ENCODE assay signal across 1 cellular context in the genomic region with DNA sequence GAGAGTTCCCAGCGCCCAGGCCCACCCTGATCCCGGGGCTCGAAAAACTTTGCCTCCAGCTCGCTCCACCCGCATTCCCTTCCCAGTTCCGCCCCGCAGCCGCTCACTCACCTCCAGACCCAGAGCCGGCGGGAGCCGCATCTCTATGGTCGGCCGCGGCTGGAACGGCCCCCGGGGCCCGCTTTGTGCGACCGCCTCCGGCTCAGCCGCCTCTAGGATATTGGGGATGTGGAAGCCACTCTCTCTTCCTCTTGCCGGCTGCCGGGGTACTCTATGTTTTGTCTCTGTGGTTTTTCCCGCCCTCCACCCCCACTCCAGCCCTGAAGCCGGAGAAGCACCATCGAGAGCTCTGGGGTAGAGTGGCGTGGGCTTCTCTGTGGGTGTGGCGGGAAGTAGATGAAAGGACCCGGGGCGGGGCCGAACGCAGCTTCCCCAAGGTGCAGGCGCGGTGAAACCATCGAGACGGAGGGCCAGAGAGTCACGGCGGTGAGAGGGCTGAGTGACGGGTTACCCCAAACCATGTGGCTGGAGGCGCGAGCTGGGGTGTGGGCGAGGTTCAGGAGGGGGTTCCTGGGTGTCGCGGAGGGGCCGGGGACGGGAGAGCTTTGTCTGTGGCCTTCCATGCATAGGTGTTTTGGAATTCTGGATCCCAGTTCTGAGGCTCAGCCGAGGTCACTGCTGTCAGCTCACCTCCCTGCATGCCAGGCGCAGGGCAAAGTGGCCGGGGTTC.
TF ChIP-seq lines count a peak whose summit lies in the region.

A gene with protein sequence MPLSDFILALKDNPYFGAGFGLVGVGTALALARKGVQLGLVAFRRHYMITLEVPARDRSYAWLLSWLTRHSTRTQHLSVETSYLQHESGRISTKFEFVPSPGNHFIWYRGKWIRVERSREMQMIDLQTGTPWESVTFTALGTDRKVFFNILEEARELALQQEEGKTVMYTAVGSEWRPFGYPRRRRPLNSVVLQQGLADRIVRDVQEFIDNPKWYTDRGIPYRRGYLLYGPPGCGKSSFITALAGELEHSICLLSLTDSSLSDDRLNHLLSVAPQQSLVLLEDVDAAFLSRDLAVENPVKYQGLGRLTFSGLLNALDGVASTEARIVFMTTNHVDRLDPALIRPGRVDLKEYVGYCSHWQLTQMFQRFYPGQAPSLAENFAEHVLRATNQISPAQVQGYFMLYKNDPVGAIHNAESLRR (plus strand): TSS at position 426 of the 730 bp plus-strand sequence. CDS start 1,305 bp downstream, outside the sequence.
A gene with protein sequence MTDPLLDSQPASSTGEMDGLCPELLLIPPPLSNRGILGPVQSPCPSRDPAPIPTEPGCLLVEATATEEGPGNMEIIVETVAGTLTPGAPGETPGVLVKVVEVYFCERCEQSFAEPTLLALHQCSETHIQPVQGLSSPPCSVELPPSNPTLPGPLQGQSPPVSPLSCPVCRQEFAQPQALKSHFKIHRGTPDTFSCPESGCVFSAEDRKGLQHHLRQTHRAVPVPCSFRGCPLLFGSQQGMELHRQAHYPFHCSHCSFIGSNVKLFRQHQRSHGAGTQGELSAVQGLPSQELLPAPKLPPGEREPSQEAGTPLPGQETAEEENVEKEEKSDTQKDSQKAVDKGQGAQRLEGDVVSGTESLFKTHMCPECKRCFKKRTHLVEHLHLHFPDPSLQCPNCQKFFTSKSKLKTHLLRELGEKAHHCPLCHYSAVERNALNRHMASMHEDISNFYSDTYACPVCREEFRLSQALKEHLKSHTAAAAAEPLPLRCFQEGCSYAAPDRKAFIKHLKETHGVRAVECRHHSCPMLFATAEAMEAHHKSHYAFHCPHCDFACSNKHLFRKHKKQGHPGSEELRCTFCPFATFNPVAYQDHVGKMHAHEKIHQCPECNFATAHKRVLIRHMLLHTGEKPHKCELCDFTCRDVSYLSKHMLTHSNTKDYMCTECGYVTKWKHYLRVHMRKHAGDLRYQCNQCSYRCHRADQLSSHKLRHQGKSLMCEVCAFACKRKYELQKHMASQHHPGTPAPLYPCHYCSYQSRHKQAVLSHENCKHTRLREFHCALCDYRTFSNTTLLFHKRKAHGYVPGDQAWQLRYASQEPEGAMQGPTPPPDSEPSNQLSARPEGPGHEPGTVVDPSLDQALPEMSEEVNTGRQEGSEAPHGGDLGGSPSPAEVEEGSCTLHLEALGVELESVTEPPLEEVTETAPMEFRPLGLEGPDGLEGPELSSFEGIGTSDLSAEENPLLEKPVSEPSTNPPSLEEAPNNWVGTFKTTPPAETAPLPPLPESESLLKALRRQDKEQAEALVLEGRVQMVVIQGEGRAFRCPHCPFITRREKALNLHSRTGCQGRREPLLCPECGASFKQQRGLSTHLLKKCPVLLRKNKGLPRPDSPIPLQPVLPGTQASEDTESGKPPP (N-terminal part only) (minus strand): TSS at position 366 of the 730 bp plus-strand sequence. CDS start 3,194 bp downstream, outside the sequence.

TF ChIP-seq in A549, 52 proteins besides CTCF, POLR2A, EP300 and RAD21:
- TF ChIP-seq ESRRA (IDR thresholded peaks at IDR 0.05; ENCODE audit: borderline replicate concordance, low read length) (no peak), NR3C1 (IDR thresholded peaks at IDR 0.05) (no peak), HOXA7 (CRISPR knock-in tag; IDR thresholded peaks at IDR 0.05) (no peak), GATA3 (IDR thresholded peaks at IDR 0.05; ENCODE audit: borderline replicate concordance) (no peak), PHF8 (IDR thresholded peaks at IDR 0.05; ENCODE audit: borderline replicate concordance, low read depth) (no peak; the same call in 1 of the 2 replicates), KDM5A (IDR thresholded peaks at IDR 0.05) (peak; percentile 47; the same call in 1 of the 2 replicates), KDM1A (IDR thresholded peaks at IDR 0.05; ENCODE audit: low read depth) (no peak), HDAC2 (IDR thresholded peaks at IDR 0.05) (no peak), SREBF2 (IDR thresholded peaks at IDR 0.05) (no peak), POLR2AphosphoS2 (conservative IDR thresholded peaks at IDR 0.05; ENCODE audit: low read length) (no peak), ZSCAN20 (CRISPR knock-in tag; IDR thresholded peaks at IDR 0.05) (no peak), SMC3 (IDR thresholded peaks at IDR 0.05) (no peak), ZNF302 (CRISPR knock-in tag; IDR thresholded peaks at IDR 0.05) (no peak), HOXB5 (CRISPR knock-in tag; IDR thresholded peaks at IDR 0.05) (no peak), BHLHE40 (IDR thresholded peaks at IDR 0.05; ENCODE audit: low read depth, low read length) (no peak), JUN (IDR thresholded peaks at IDR 0.05) (peak; percentile 14 to 84; a peak in 2 of 5 replicates), NFE2L2 (conservative IDR thresholded peaks at IDR 0.05; ENCODE audit: low read length) (no peak), FOSL2 (IDR thresholded peaks at IDR 0.05) (no peak), FOSL2 (CRISPR knock-in tag; IDR thresholded peaks at IDR 0.05) (0 out of 2 replicates have a peak, but pooled peaks have one; percentile 6), MYC (IDR thresholded peaks at IDR 0.05; ENCODE audit: borderline replicate concordance, low read length) (peak; percentile 49; the same call in 1 of the 2 replicates), RARB (CRISPR knock-in tag; IDR thresholded peaks at IDR 0.05) (no peak), CHD4 (IDR thresholded peaks at IDR 0.05; ENCODE audit: borderline replicate concordance) (no peak), RCOR1 (IDR thresholded peaks at IDR 0.05; ENCODE audit: low read depth, low read length) (no peak), CBX8 (IDR thresholded peaks at IDR 0.05) (no peak), FOXS1 (CRISPR knock-in tag; IDR thresholded peaks at IDR 0.05) (no peak)
- TF ChIP-seq, protein P1, sequence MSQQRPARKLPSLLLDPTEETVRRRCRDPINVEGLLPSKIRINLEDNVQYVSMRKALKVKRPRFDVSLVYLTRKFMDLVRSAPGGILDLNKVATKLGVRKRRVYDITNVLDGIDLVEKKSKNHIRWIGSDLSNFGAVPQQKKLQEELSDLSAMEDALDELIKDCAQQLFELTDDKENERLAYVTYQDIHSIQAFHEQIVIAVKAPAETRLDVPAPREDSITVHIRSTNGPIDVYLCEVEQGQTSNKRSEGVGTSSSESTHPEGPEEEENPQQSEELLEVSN (IDR thresholded peaks at IDR 0.05; ENCODE audit: borderline replicate concordance, low read depth), result peak; percentile 71
- TF ChIP-seq, protein P2, sequence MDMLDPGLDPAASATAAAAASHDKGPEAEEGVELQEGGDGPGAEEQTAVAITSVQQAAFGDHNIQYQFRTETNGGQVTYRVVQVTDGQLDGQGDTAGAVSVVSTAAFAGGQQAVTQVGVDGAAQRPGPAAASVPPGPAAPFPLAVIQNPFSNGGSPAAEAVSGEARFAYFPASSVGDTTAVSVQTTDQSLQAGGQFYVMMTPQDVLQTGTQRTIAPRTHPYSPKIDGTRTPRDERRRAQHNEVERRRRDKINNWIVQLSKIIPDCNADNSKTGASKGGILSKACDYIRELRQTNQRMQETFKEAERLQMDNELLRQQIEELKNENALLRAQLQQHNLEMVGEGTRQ (IDR thresholded peaks at IDR 0.05), result no peak
- TF ChIP-seq, protein P3, sequence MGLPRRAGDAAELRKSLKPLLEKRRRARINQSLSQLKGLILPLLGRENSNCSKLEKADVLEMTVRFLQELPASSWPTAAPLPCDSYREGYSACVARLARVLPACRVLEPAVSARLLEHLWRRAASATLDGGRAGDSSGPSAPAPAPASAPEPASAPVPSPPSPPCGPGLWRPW (IDR thresholded peaks at IDR 0.05), result no peak
- TF ChIP-seq, protein P4, sequence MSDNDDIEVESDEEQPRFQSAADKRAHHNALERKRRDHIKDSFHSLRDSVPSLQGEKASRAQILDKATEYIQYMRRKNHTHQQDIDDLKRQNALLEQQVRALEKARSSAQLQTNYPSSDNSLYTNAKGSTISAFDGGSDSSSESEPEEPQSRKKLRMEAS (IDR thresholded peaks at IDR 0.05), result peak; percentile 98
- TF ChIP-seq, protein P5, sequence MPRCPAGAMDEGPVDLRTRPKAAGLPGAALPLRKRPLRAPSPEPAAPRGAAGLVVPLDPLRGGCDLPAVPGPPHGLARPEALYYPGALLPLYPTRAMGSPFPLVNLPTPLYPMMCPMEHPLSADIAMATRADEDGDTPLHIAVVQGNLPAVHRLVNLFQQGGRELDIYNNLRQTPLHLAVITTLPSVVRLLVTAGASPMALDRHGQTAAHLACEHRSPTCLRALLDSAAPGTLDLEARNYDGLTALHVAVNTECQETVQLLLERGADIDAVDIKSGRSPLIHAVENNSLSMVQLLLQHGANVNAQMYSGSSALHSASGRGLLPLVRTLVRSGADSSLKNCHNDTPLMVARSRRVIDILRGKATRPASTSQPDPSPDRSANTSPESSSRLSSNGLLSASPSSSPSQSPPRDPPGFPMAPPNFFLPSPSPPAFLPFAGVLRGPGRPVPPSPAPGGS (IDR thresholded peaks at IDR 0.05), result peak; percentile 88; the same call in 1 of the 3 replicates
TF ChIP-seq in A549: peak in this region for 7.
